8 cellular contexts compared by ENCODE assay signal in the genomic region with DNA sequence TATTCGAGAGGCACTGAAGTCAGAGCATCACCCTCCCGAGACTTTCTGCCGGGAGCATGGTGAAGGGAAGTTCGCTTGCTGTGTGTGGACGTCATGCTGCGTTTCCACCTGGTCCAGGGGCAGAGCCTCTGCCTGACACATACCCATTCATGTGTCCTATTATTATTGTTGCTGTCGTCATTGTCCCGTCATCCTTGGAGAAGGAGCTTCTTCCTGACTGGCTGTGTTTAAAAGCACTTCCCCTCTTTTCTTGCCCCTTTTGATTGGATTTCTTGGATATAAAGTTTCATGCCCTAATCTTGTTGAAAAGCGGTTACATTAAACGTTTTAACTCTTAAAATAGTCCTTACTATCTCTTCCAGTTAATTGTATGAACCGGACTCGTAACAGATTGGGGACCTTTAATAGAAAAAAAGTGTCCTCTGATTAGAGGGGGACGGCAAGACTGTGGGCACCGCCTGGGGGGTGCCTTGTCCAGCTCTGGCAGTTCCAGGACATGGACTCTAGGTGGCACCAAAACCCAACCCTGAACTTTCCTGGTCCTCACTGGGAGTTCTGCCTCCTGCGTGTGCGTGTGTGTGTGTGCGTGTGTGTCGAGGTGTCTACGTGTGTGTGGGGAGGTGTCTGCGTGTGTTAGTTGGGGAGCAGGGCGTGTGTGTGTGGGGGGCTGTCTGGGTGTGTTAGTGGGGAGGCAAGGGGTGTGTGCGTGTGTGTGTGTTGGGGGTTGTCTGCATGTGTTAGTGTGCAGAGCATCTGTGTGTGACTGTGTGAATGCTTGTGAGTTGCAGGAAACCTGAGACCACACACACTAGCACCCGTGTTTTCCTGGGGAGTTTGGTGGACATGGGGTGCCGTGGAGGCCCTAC.
A peak's percentile ranks its signal among the peaks of the same experiment; 100 is the strongest.
DNase-seq lines count a peak whose midpoint lies in the region; ATAC-seq and TF ChIP-seq lines count a peak whose summit lies in the region.

No MANE protein-coding gene starts in this region.

- no peaks in the 10 kb centered on the region for H3K36me3 Mint-ChIP-seq in CD8-positive, alpha-beta T cell

- peaks cover 5% of the 10 kb centered on the region for H3K4me1 ChIP-seq in CD8-positive, alpha-beta T cell (ENCODE audit: insufficient read depth, low read length)
- H3K4me1 ChIP-seq in prostate gland (replicated peaks): no peaks in the 10 kb centered on the region

- no peaks in the 10 kb centered on the region for H3K36me3 ChIP-seq in CD8-positive, alpha-beta T cell (ENCODE audit: insufficient read depth, low read length)
- no peaks in the 10 kb centered on the region for H3K36me3 ChIP-seq in prostate gland

- no peaks in the 10 kb centered on the region for H3K9me3 Mint-ChIP-seq in CD8-positive, alpha-beta T cell

- no peak overlapping the region for H3K27ac ChIP-seq in CD8-positive, alpha-beta T cell (ENCODE audit: low read depth, low read length)
- H3K27ac ChIP-seq in prostate gland: no peak overlapping the region

- POLR2A ChIA-PET in CD8-positive, alpha-beta T cell (lab: Charles Lee): no interaction called here

- H3K27ac Mint-ChIP-seq in CD8-positive, alpha-beta T cell: no peak overlapping the region

- peak in 6 of 7 experiments; percentile 26 to 71 (median 56) for DNase-seq in CD8-positive, alpha-beta T cell
- DNase-seq in HT-29 (ENCODE audit: low spot score): peak; percentile 70
- peak; percentile 66 for DNase-seq in RKO (ENCODE audit: low spot score)
- peak; percentile 40 for DNase-seq in activated naive CD4-positive, alpha-beta T cell treated with Interleukin-2 at 50 U/mL for 16 hours
- DNase-seq in globus pallidus (ENCODE audit: low spot score): peak; percentile 53
- DNase-seq in prostate gland (ENCODE audit: low spot score): peak; percentile 26

- no peak for TF ChIP-seq POLR2A in prostate gland (IDR thresholded peaks at IDR 0.05)

- H3K4me1 Mint-ChIP-seq in CD8-positive, alpha-beta T cell (ENCODE audit: low read depth): peaks cover 3% of the 10 kb centered on the region

- H3K4me3 ChIP-seq in CD8-positive, alpha-beta T cell (ENCODE audit: low read depth, low read length): no peak overlapping the region
- H3K4me3 ChIP-seq in prostate gland: no peak overlapping the region

- WGBS in prostate gland: 24% methylated on average over 24 of the region's 24 CpGs

- no peaks in the 10 kb centered on the region for H3K9me3 ChIP-seq in CD8-positive, alpha-beta T cell (ENCODE audit: low read length)
- no peaks in the 10 kb centered on the region for H3K9me3 ChIP-seq in prostate gland

- CTCF ChIA-PET in CD8-positive, alpha-beta T cell (lab: Charles Lee): interaction anchor here (0.6 to 2.7 kb wide), 15 partner anchors 8 to 386 kb away, joined by 3 to 9 read pairs (median 4); no protein-coding TSS in a partner anchor

- ATAC-seq in CD8-positive, alpha-beta T cell: peak; percentile 89
- ATAC-seq in HG03280 (IDR thresholded peaks at IDR 0.05; ENCODE audit: unreplicated experiment) (no peak), HG02642 (IDR thresholded peaks at IDR 0.05; ENCODE audit: poor library complexity, unreplicated experiment) (no peak)

- TF ChIP-seq CTCF in CD8-positive, alpha-beta T cell (IDR thresholded peaks at IDR 0.05): peak; percentile 67
- TF ChIP-seq CTCF in prostate gland (IDR thresholded peaks at IDR 0.05): peak; percentile 46 to 80 (median 72)

- H3K27me3 ChIP-seq in CD8-positive, alpha-beta T cell (ENCODE audit: insufficient read depth, low read length): no peaks in the 10 kb centered on the region
- no peaks in the 10 kb centered on the region for H3K27me3 ChIP-seq in prostate gland (replicated peaks; ENCODE audit: insufficient read depth)

- H3K27me3 Mint-ChIP-seq in CD8-positive, alpha-beta T cell (ENCODE audit: low read depth): peaks cover 4% of the 10 kb centered on the region

- intact Hi-C loops in CD8-positive, alpha-beta T cell (cut with DNase I, micrococcal nuclease): no loop called here
- intact Hi-C loops in prostate gland (cut with DNase I): no loop called here

- no peak overlapping the region for H3K4me3 Mint-ChIP-seq in CD8-positive, alpha-beta T cell
